12 cellular contexts compared by ENCODE assay signal in genomic region chr18:46891742-46892214, GRCh38. TPM values are rescaled to one million over a fixed set of nuclear protein-coding genes. Genes with fewer than 3 reads are reported as not detected.
DNase-seq lines count a peak whose midpoint lies in the region; ATAC-seq and TF ChIP-seq lines count a peak whose summit lies in the region.
"Had no signal": no experiment of that assay in that cellular context is flagged by ENCODE, and none has a peak within 500 bp of the region (broad histone marks: within the 10 kb centered on the region; RNA-seq: fewer than 3 reads in every experiment).

No MANE protein-coding gene starts in this region.

- H3K27me3 ChIP-seq in BLaER1 (no peaks in the 10 kb centered on the region), foreskin keratinocyte (no peaks in the 10 kb centered on the region), vagina (no peaks in the 10 kb centered on the region)

- H3K4me3 ChIP-seq in BLaER1 (no peak overlapping the region), vagina (no peak overlapping the region)

- no peak for DNase-seq in foreskin keratinocyte
- no peak for DNase-seq in vagina (ENCODE audit: extremely low spot score in 2 of 2)
- DNase-seq in NCI-H69 (lab: John Stamatoyannopoulos, UW), result no peak
- no peak for DNase-seq in OCI-M1 (lab: John Stamatoyannopoulos, UW)
- DNase-seq: anterior cingulate cortex, kidney glomerular epithelial cell, WERI-Rb-1 had no signal

- H3K4me2 ChIP-seq in BLaER1, result peak overlapping the region; percentile 56

- no peak overlapping the region for H3K27ac ChIP-seq in BLaER1
- no peak overlapping the region for H3K27ac ChIP-seq in foreskin keratinocyte
- no peak overlapping the region for H3K27ac ChIP-seq in vagina
- H3K27ac ChIP-seq: epithelial cell of prostate, WERI-Rb-1 had no signal

- no peak for TF ChIP-seq CTCF in foreskin keratinocyte (conservative IDR thresholded peaks at IDR 0.05)
- TF ChIP-seq CTCF in vagina (IDR thresholded peaks at IDR 0.05), result no peak

- TF ChIP-seq POLR2A in vagina (IDR thresholded peaks at IDR 0.05), result no peak

- H3K9ac ChIP-seq in BLaER1, result no peak overlapping the region; the same call in 1 of the 2 replicates

- intact Hi-C loops in vagina (cut with DNase I), result no loop called here

- H4K20me1 ChIP-seq in BLaER1, result peaks cover 20% of the 10 kb centered on the region

- ATAC-seq in GM18907 (IDR thresholded peaks at IDR 0.05; ENCODE audit: unreplicated experiment) (peak; percentile 86), HG02571 (IDR thresholded peaks at IDR 0.05; ENCODE audit: unreplicated experiment) (peak; percentile 80), HG03439 (IDR thresholded peaks at IDR 0.05; ENCODE audit: unreplicated experiment) (peak; percentile 73), foreskin keratinocyte (no peak)

- H3K4me1 ChIP-seq in BLaER1 (peaks cover 31% of the 10 kb centered on the region), foreskin keratinocyte (no peaks in the 10 kb centered on the region), vagina (peaks cover 1% of the 10 kb centered on the region)

- peaks cover 59% of the 10 kb centered on the region for H3K36me3 ChIP-seq in BLaER1
- peaks cover 0 to 18% of the 10 kb centered on the region in 2 donors for H3K36me3 ChIP-seq in vagina

- H3K9me3 ChIP-seq in BLaER1 (peaks cover 64% of the 10 kb centered on the region), vagina (peaks cover 8% of the 10 kb centered on the region)

RNA-seq across cellular contexts. Expression of gene PIAS2, which starts 25.5 kb away (rescaled TPM):
- total RNA-seq in foreskin keratinocyte, result 11.9 and 12.3 TPM in 2 replicates
- polyA plus RNA-seq in foreskin keratinocyte, result 3.8 and 4.5 TPM in 2 replicates
- 17.7 TPM for total RNA-seq in vagina

RNA-seq across cellular contexts. Expression of gene KATNAL2, which starts 25.6 kb away (rescaled TPM):
- total RNA-seq in foreskin keratinocyte, result 0.95 and 1.3 TPM in 2 replicates
- polyA plus RNA-seq in foreskin keratinocyte, result 0.51 and 0.63 TPM in 2 replicates
- total RNA-seq in vagina, result 5.2 TPM
